8 cellular contexts compared by ENCODE assay signal in genomic region chr21:45364464-45365185, GRCh38. TPM values are rescaled to one million over a fixed set of nuclear protein-coding genes. Genes with fewer than 3 reads are reported as not detected.
A peak's percentile ranks its signal among the peaks of the same experiment; 100 is the strongest.
DNase-seq lines count a peak whose midpoint lies in the region; ATAC-seq and TF ChIP-seq lines count a peak whose summit lies in the region.

No MANE protein-coding gene starts in this region.

- H3K4me2 ChIP-seq in BLaER1 (peak overlapping the region; percentile 59), fibroblast of lung (ENCODE audit: extremely low read depth, insufficient read depth, low read length) (peak overlapping the region; percentile 78)

- H3K27me3 ChIP-seq in BLaER1 (peaks cover 26% of the 10 kb centered on the region), fibroblast of lung (ENCODE audit: control insufficient read depth, insufficient read depth, low read length) (no peaks in the 10 kb centered on the region), ovary (no peaks in the 10 kb centered on the region)

- peak overlapping the region; percentile 26 for H2AFZ ChIP-seq in fibroblast of lung (ENCODE audit: low read length)

- no peak overlapping the region; the same call in 1 of the 2 replicates for H3K27ac ChIP-seq in BLaER1
- peak overlapping the region; percentile 99 for H3K27ac ChIP-seq in fibroblast of lung (ENCODE audit: insufficient read depth, low read length)
- H3K27ac ChIP-seq in ovary: peak overlapping the region; percentile 88 to 97

- peaks cover 77% of the 10 kb centered on the region for H3K4me1 ChIP-seq in BLaER1
- H3K4me1 ChIP-seq in fibroblast of lung (ENCODE audit: control insufficient read depth, extremely low read depth, insufficient read depth, low read length): peaks cover 35% of the 10 kb centered on the region
- H3K4me1 ChIP-seq in ovary (ENCODE audit: insufficient read depth): peaks cover 32% of the 10 kb centered on the region

- H3K9ac ChIP-seq in BLaER1 (no peak overlapping the region), fibroblast of lung (ENCODE audit: insufficient read depth, low read length) (peak overlapping the region; percentile 96)

- 22 to 40% (median 28%) methylated on average over 28 to 30 of the region's 30 CpGs for WGBS in ovary, 3 donors

- H4K20me1 ChIP-seq in BLaER1: no peaks in the 10 kb centered on the region
- H4K20me1 ChIP-seq in fibroblast of lung (ENCODE audit: control insufficient read depth, extremely low read depth, insufficient read depth, low read length): no peaks in the 10 kb centered on the region

- ATAC-seq in HG03025 (IDR thresholded peaks at IDR 0.05; ENCODE audit: low FRiP score, unreplicated experiment) (no peak), GM19463 (IDR thresholded peaks at IDR 0.05; ENCODE audit: unreplicated experiment) (no peak), GM21619 (IDR thresholded peaks at IDR 0.05; ENCODE audit: unreplicated experiment) (no peak)

- no peak for TF ChIP-seq EP300 in ovary (IDR thresholded peaks at IDR 0.05)

- TF ChIP-seq CTCF in fibroblast of lung (conservative IDR thresholded peaks at IDR 0.05 in 1 of 2, IDR thresholded peaks at IDR 0.05 in 1 of 2; ENCODE audit: low read depth in 1 of 2, low read length in 2 of 2) (no peak), ovary (IDR thresholded peaks at IDR 0.05) (no peak)

- H3K79me2 ChIP-seq in fibroblast of lung (ENCODE audit: control insufficient read depth, insufficient read depth, low read length): no peaks in the 10 kb centered on the region

- TF ChIP-seq POLR2A in ovary (IDR thresholded peaks at IDR 0.05): no peak

- intact Hi-C loops in ovary (cut with DNase I): loop anchor here in 1 of 4 donors (5.0 kb wide), 1 partner anchor 58 kb away; no protein-coding TSS in a partner anchor

- H3K9me3 ChIP-seq in BLaER1: no peaks in the 10 kb centered on the region
- no peaks in the 10 kb centered on the region for H3K9me3 ChIP-seq in fibroblast of lung (ENCODE audit: control insufficient read depth, insufficient read depth, low read depth, low read length)
- no peaks in the 10 kb centered on the region for H3K9me3 ChIP-seq in ovary

- no peak overlapping the region for H3K4me3 ChIP-seq in BLaER1
- peak overlapping the region in 2 of 4 experiments; percentile 8 to 19 for H3K4me3 ChIP-seq in fibroblast of lung (replicated peaks in 1 of 4; ENCODE audit: control extremely low read depth in 1 of 4, insufficient read depth in 1 of 4, low read depth in 3 of 4, low read length in 4 of 4)
- H3K4me3 ChIP-seq in ovary: no peak overlapping the region

- H3K36me3 ChIP-seq in BLaER1 (no peaks in the 10 kb centered on the region), fibroblast of lung (ENCODE audit: control insufficient read depth, insufficient read depth, low read length) (no peaks in the 10 kb centered on the region), ovary (no peaks in the 10 kb centered on the region)

- DNase-seq in RPMI7951 (ENCODE audit: low read depth) (peak; percentile 88), fibroblast of lung (ENCODE audit: low read depth in 2 of 2) (peak; percentile 89 to 93), ovary (peak in 4 of 5 donors; percentile 62 to 64 (median 64)), SIG-M5 (lab: John Stamatoyannopoulos, UW) (no peak)

RNA-seq across cellular contexts. Expression of gene COL18A1, which starts 40.3 kb away (rescaled TPM):
- total RNA-seq in RPMI7951 (2014; rRNA removed; shearing (Covaris generic)): 72.3 and 126 TPM in 2 replicates
- 26.2 and 38.8 TPM in 2 replicates for total RNA-seq in fibroblast of lung
- 9.0 and 24.3 TPM in 2 replicates for polyA plus RNA-seq in fibroblast of lung
- 25.9 and 60.7 TPM in 2 replicates for polyA plus RNA-seq in fibroblast of lung (2012)
- 10.5 and 29.1 TPM in 2 replicates for polyA minus RNA-seq in fibroblast of lung (ENCODE audit: low replicate concordance)
- 100 to 1,000 TPM; 141 to 353 (median 270) TPM for total RNA-seq in ovary
- polyA plus RNA-seq in ovary: 100 to 1,000 TPM in 1 of 2 donors, 10 to 100 TPM in 1; 11.1 to 201 TPM
